7 cellular contexts compared by ENCODE assay signal in genomic region chr14:69610859-69611263, GRCh38. TPM values are rescaled to one million over a fixed set of nuclear protein-coding genes. Genes with fewer than 3 reads are reported as not detected.
DNase-seq lines count a peak whose midpoint lies in the region; ATAC-seq and TF ChIP-seq lines count a peak whose summit lies in the region.

No MANE protein-coding gene starts in this region.

- TSS peak; percentile 71 for BruUV-seq in PC-3 (replicated peaks; lab: Mats Ljungman, UMichigan)

- H3K4me1 ChIP-seq in PC-3 (ENCODE audit: insufficient read depth, low read length) = peaks cover 22% of the 10 kb centered on the region
- peaks cover 46% of the 10 kb centered on the region for H3K4me1 ChIP-seq in neuron (ENCODE audit: insufficient read depth, low read length)

- no peaks in the 10 kb centered on the region for H3K9me2 ChIP-seq in PC-3 (replicated peaks; ENCODE audit: low read length)

- H4K20me1 ChIP-seq in PC-3 (ENCODE audit: low read length) = peaks cover 6% of the 10 kb centered on the region; the same call in 1 of the 2 replicates

- CTCF ChIA-PET in PC-3 (lab: Charles Lee) = interaction anchor here (1.2 kb wide), 1 partner anchor 26 kb away, joined by 7 read pairs; no protein-coding TSS in a partner anchor

- DNase-seq in GM12864 (ENCODE audit: low read depth) = no peak
- DNase-seq in PC-3 = peak; percentile 23
- no peak for DNase-seq in epithelial cell of esophagus (ENCODE audit: low read depth)
- DNase-seq in SIG-M5 treated with dmso at 0.1 percent for 504 hours (lab: John Stamatoyannopoulos, UW; ENCODE audit: unreplicated experiment) = no peak
- no peak for DNase-seq in SKM-1 treated with dmso at 0.1 percent for 144 hours (lab: John Stamatoyannopoulos, UW; ENCODE audit: unreplicated experiment)

- H3K4me2 ChIP-seq in PC-3 (ENCODE audit: low read length) = peak overlapping the region; percentile 99

- peaks cover 38% of the 10 kb centered on the region for H3K79me2 ChIP-seq in PC-3 (ENCODE audit: low read length)

- H3K9me3 ChIP-seq in PC-3 (ENCODE audit: low read length) = no peaks in the 10 kb centered on the region
- no peaks in the 10 kb centered on the region for H3K9me3 ChIP-seq in neuron (ENCODE audit: low read length)

- POLR2A ChIA-PET in PC-3 (lab: Charles Lee; ENCODE audit: unreplicated experiment) = interaction anchor here (0.6 kb wide), 1 partner anchor 956 kb away, joined by 5 read pairs; no protein-coding TSS in a partner anchor

- H3K4me3 ChIP-seq in GM12864 (ENCODE audit: low read depth, low read length) = peak overlapping the region; percentile 54
- H3K4me3 ChIP-seq in PC-3 (ENCODE audit: low read length) = peak overlapping the region; percentile 75
- H3K4me3 ChIP-seq in epithelial cell of esophagus (ENCODE audit: low read length) = peak overlapping the region; percentile 49
- H3K4me3 ChIP-seq in neuron (ENCODE audit: low read length) = peak overlapping the region; percentile 90

- H3F3A ChIP-seq in PC-3 (ENCODE audit: low read length, unreplicated experiment) = no peaks in the 10 kb centered on the region

- H3K36me3 ChIP-seq in PC-3 (ENCODE audit: low read depth, low read length) = no peaks in the 10 kb centered on the region
- no peaks in the 10 kb centered on the region for H3K36me3 ChIP-seq in neuron (ENCODE audit: insufficient read depth, low read length)

- H3K27ac ChIP-seq in PC-3 (ENCODE audit: low read length) = no peak overlapping the region

- intact Hi-C loops in PC-3 (cut with micrococcal nuclease) = loop anchor here (1.0 to 2.0 kb wide), 4 partner anchors 32 to 156 kb away; partner anchors contain the start of gene SRSF5

- peak; percentile 8 for ATAC-seq in PC-3
- no peak for ATAC-seq in GM18517 (IDR thresholded peaks at IDR 0.05; ENCODE audit: unreplicated experiment)

- H3K9ac ChIP-seq in PC-3 (ENCODE audit: low read length) = peak overlapping the region; percentile 58

- H3K27me3 ChIP-seq in PC-3 (ENCODE audit: low read length) = no peaks in the 10 kb centered on the region
- no peaks in the 10 kb centered on the region for H3K27me3 ChIP-seq in neuron (ENCODE audit: insufficient read depth, low read length)

- TF ChIP-seq CTCF in GM12864 (IDR thresholded peaks at IDR 0.05; ENCODE audit: low read depth, low read length, missing control alignments) (no peak), PC-3 (conservative IDR thresholded peaks at IDR 0.05; ENCODE audit: low read depth, low read length) (no peak), epithelial cell of esophagus (IDR thresholded peaks at IDR 0.05; ENCODE audit: insufficient read depth, low read depth, low read length, missing control alignments) (no peak)

- peak overlapping the region; percentile 97 for H2AFZ ChIP-seq in PC-3 (ENCODE audit: low read length)
- H2AFZ ChIP-seq in neuron (ENCODE audit: low read depth, low read length) = peak overlapping the region; percentile 89

RNA-seq across cellular contexts. Expression of gene SUSD6, which starts 0.5 kb away (rescaled TPM):
- 6.1 and 9.3 TPM in 2 replicates for total RNA-seq in PC-3 (2014; rRNA removed)

RNA-seq across cellular contexts. Expression of gene CCDC177, which starts 36.2 kb away (rescaled TPM):
- not detected in 2 replicates for total RNA-seq in PC-3 (2014; rRNA removed)
